In genomic region chr19:10655457-10656312, GRCh38 we compare ENCODE assay signal across 8 cellular contexts. TPM values are rescaled to one million over a fixed set of nuclear protein-coding genes. Genes with fewer than 3 reads are reported as not detected.
DNase-seq lines count a peak whose midpoint lies in the region; ATAC-seq, FAIRE-seq and TF ChIP-seq lines count a peak whose summit lies in the region.

No MANE protein-coding gene starts in this region.

- dilution Hi-C loops in keratinocyte (cut with MboI; ENCODE audit: extremely low pct_ligation_motif_present, low sequenced_read_pairs) = no loop called here

- H4K20me1 ChIP-seq in keratinocyte (ENCODE audit: control insufficient read depth, extremely low read depth, insufficient read depth, low read length) = peaks cover 45% of the 10 kb centered on the region

- intact Hi-C loops in adrenal gland (cut with DNase I) (loop anchor here in 1 of 2 donors (5.0 kb wide), 1 partner anchor 42 kb away; no protein-coding TSS in a partner anchor), posterior vena cava (cut with DNase I) (no loop called here)

- no peaks in the 10 kb centered on the region for H3K27me3 Mint-ChIP-seq in stimulated activated naive CD8-positive, alpha-beta T cell treated with anti-CD3 and anti-CD28 coated beads, Interleukin-15, amount 100 ng/mL, for 72 hours

- FAIRE-seq in keratinocyte (lab: Jason Lieb, UNC) = peak; percentile 39

- H3K4me1 ChIP-seq in adrenal gland (replicated peaks in 1 of 2) = peaks cover 43 to 69% of the 10 kb centered on the region in 2 donors
- H3K4me1 ChIP-seq in keratinocyte (ENCODE audit: control insufficient read depth, extremely low read depth, insufficient read depth, low read length) = peaks cover 33% of the 10 kb centered on the region

- DNase-seq in NCI-H82 (lab: John Stamatoyannopoulos, UW) (peak; percentile 60), NCI-H82 treated with DMSO at 0.1 percent for 48 hours (lab: John Stamatoyannopoulos, UW; ENCODE audit: unreplicated experiment) (no peak), MV-4-11 (lab: John Stamatoyannopoulos, UW) (peak; percentile 27), adrenal gland (peak in 6 of 7 donors; percentile 40 to 73 (median 60)), keratinocyte (ENCODE audit: low read depth, low spot score) (no peak), posterior vena cava (ENCODE audit: low spot score) (no peak)
- DNase-seq in stimulated activated naive CD8-positive, alpha-beta T cell treated with anti-CD3 and anti-CD28 coated beads, Interleukin-15, amount 100 ng/mL, for 72 hours = no peak

- H3K4me1 Mint-ChIP-seq in stimulated activated naive CD8-positive, alpha-beta T cell treated with anti-CD3 and anti-CD28 coated beads, Interleukin-15, amount 100 ng/mL, for 72 hours = peaks cover 66% of the 10 kb centered on the region

- H3K36me3 ChIP-seq in adrenal gland (replicated peaks in 1 of 2) (no peaks in the 10 kb centered on the region), keratinocyte (ENCODE audit: control insufficient read depth in 2 of 2, extremely low read depth in 1 of 2, insufficient read depth in 2 of 2, low read length in 2 of 2) (peaks cover 0 to 25% of the 10 kb centered on the region in 2 experiments)

- H3K4me3 ChIP-seq in adrenal gland (peak overlapping the region in 2 of 4 donors; percentile 94 to 99), keratinocyte (ENCODE audit: control insufficient read depth in 2 of 3, extremely low read depth in 1 of 3, insufficient read depth in 2 of 3, low read depth in 1 of 3, low read length in 3 of 3) (peak overlapping the region; percentile 89 to 95 (median 93))

- H2AFZ ChIP-seq in keratinocyte (ENCODE audit: control insufficient read depth, low read length) = no peak overlapping the region

- peak overlapping the region; percentile 98 to 99 for H3K27ac Mint-ChIP-seq in stimulated activated naive CD8-positive, alpha-beta T cell treated with anti-CD3 and anti-CD28 coated beads, Interleukin-15, amount 100 ng/mL, for 72 hours

- H3K79me2 ChIP-seq in keratinocyte (ENCODE audit: control insufficient read depth, insufficient read depth, low read length) = peaks cover 68% of the 10 kb centered on the region

- no peaks in the 10 kb centered on the region for H3K9me3 Mint-ChIP-seq in stimulated activated naive CD8-positive, alpha-beta T cell treated with anti-CD3 and anti-CD28 coated beads, Interleukin-15, amount 100 ng/mL, for 72 hours

- no peak for ATAC-seq in stimulated activated naive CD8-positive, alpha-beta T cell treated with anti-CD3 and anti-CD28 coated beads, Interleukin-15, amount 100 ng/mL, for 72 hours
- ATAC-seq in HG02571 (IDR thresholded peaks at IDR 0.05; ENCODE audit: unreplicated experiment) = no peak

- peak overlapping the region; percentile 100 for H3K4me2 ChIP-seq in keratinocyte (ENCODE audit: control insufficient read depth, extremely low read depth, insufficient read depth, low read depth, low read length)

- WGBS in adrenal gland, 4 donors = 4% methylated on average over 13 to 16 of the region's 16 CpGs

- H3K27me3 ChIP-seq in adrenal gland (no peaks in the 10 kb centered on the region), keratinocyte (ENCODE audit: control insufficient read depth, extremely low read depth, insufficient read depth, low read length) (no peaks in the 10 kb centered on the region)

- TF ChIP-seq POLR2A in adrenal gland (IDR thresholded peaks at IDR 0.05) = peak in 1 of 2 donors; percentile 37

- H3K9me3 ChIP-seq in adrenal gland (replicated peaks in 1 of 3) (no peaks in the 10 kb centered on the region), keratinocyte (ENCODE audit: control insufficient read depth, low read depth, low read length) (no peaks in the 10 kb centered on the region)

- TF ChIP-seq CTCF in adrenal gland (IDR thresholded peaks at IDR 0.05) (peak in 1 of 6 experiments; percentile 14), keratinocyte (optimal IDR thresholded peaks at IDR 0.05 in 1 of 3, IDR thresholded peaks at IDR 0.05 in 1 of 3, conservative IDR thresholded peaks at IDR 0.05 in 1 of 3; ENCODE audit: extremely low read depth in 1 of 3, insufficient read depth in 2 of 3, low read length in 3 of 3) (peak in 2 of 3 experiments; percentile 17 to 50)

- peak overlapping the region; percentile 100 for H3K9ac ChIP-seq in keratinocyte (ENCODE audit: control insufficient read depth, extremely low read depth, insufficient read depth, low read length)

- H3K4me3 Mint-ChIP-seq in stimulated activated naive CD8-positive, alpha-beta T cell treated with anti-CD3 and anti-CD28 coated beads, Interleukin-15, amount 100 ng/mL, for 72 hours = peak overlapping the region; percentile 86 to 96

- H3K27ac ChIP-seq in adrenal gland (peak overlapping the region; percentile 43 to 99 (median 98)), keratinocyte (ENCODE audit: control insufficient read depth, insufficient read depth, low read length) (peak overlapping the region; percentile 98)

- H3K9me1 ChIP-seq in keratinocyte (ENCODE audit: control insufficient read depth, extremely low read depth, insufficient read depth, low read length) = no peaks in the 10 kb centered on the region

RNA-seq across cellular contexts. Expression of gene ILF3, which starts 1.5 kb away (rescaled TPM):
- 100 to 1,000 TPM in 5 of 8 donors, 10 to 100 TPM in 3; 75.0 to 254 (median 145) TPM for total RNA-seq in adrenal gland
- polyA plus RNA-seq in adrenal gland = 100 to 1,000 TPM; 192 to 232 (median 219) TPM
- polyA plus RNA-seq in keratinocyte = 81.0 to 173 TPM (median 162 TPM) in 3 replicates
- 135 TPM for polyA plus RNA-seq in keratinocyte (2011; ENCODE audit: low read depth)
- 89.6 and 94.1 TPM in 2 replicates for polyA plus RNA-seq in keratinocyte (2011; cell fraction: cytosol; rRNA removed)
- polyA plus RNA-seq in keratinocyte (2011; cell fraction: nucleus; rRNA removed) = 267 and 278 TPM in 2 replicates
- 80.2 and 177 TPM in 2 replicates for polyA plus RNA-seq in keratinocyte (2012; ENCODE audit: low replicate concordance)
- 81.5 to 140 TPM (median 115 TPM) in 3 replicates for polyA minus RNA-seq in keratinocyte
- 85.0 TPM for polyA minus RNA-seq in keratinocyte (2011; cell fraction: cytosol; rRNA and poly(A)+ RNA removed)
- 71.8 and 99.7 TPM in 2 replicates for polyA minus RNA-seq in keratinocyte (2011; cell fraction: nucleus; rRNA and poly(A)+ RNA removed)
- 100 to 1,000 TPM; 139 to 154 TPM for total RNA-seq in posterior vena cava

RNA-seq across cellular contexts. Expression of gene SLC44A2, which starts 30.3 kb away (rescaled TPM):
- total RNA-seq in adrenal gland (100 to 1,000 TPM in 4 of 8 donors, 10 to 100 TPM in 4; 48.8 to 188 (median 100) TPM), posterior vena cava (100 to 1,000 TPM in 1 of 2 donors, 10 to 100 TPM in 1; 72.2 to 108 TPM)
- polyA plus RNA-seq in adrenal gland (10 to 100 TPM; 67.3 to 92.3 (median 68.1) TPM), keratinocyte (78.7 to 148 TPM (median 94.7 TPM) in 3 replicates)
- 78.0 TPM for polyA plus RNA-seq in keratinocyte (2011; ENCODE audit: low read depth)
- polyA plus RNA-seq in keratinocyte (2011; cell fraction: cytosol; rRNA removed) = 85.3 and 87.1 TPM in 2 replicates
- 182 and 185 TPM in 2 replicates for polyA plus RNA-seq in keratinocyte (2011; cell fraction: nucleus; rRNA removed)
- polyA plus RNA-seq in keratinocyte (2012; ENCODE audit: low replicate concordance) = 110 and 189 TPM in 2 replicates
- 141 to 357 TPM (median 142 TPM) in 3 replicates for polyA minus RNA-seq in keratinocyte
- polyA minus RNA-seq in keratinocyte (2011; cell fraction: cytosol; rRNA and poly(A)+ RNA removed) = 132 TPM
- 103 and 135 TPM in 2 replicates for polyA minus RNA-seq in keratinocyte (2011; cell fraction: nucleus; rRNA and poly(A)+ RNA removed)

RNA-seq across cellular contexts. Expression of gene QTRT1, which starts 45.6 kb away (rescaled TPM):
- total RNA-seq in adrenal gland (10 to 100 TPM; 16.4 to 82.7 (median 44.5) TPM), posterior vena cava (10 to 100 TPM; 24.9 to 27.6 TPM)
- polyA plus RNA-seq in adrenal gland (100 to 1,000 TPM in 2 of 3 donors, 1 to 10 TPM in 1; 8.1 to 466 (median 422) TPM), keratinocyte (25.9 to 34.6 TPM (median 31.3 TPM) in 3 replicates)
- polyA plus RNA-seq in keratinocyte (2011; ENCODE audit: low read depth) = 9.5 TPM
- 7.0 and 16.2 TPM in 2 replicates for polyA plus RNA-seq in keratinocyte (2011; cell fraction: cytosol; rRNA removed)
- polyA plus RNA-seq in keratinocyte (2011; cell fraction: nucleus; rRNA removed) = 98.0 and 109 TPM in 2 replicates
- 31.1 and 33.2 TPM in 2 replicates for polyA plus RNA-seq in keratinocyte (2012; ENCODE audit: low replicate concordance)
- polyA minus RNA-seq in keratinocyte = 9.4 to 20.9 TPM (median 12.9 TPM) in 3 replicates
- polyA minus RNA-seq in keratinocyte (2011; cell fraction: cytosol; rRNA and poly(A)+ RNA removed) = 17.1 TPM
- 10.2 and 12.4 TPM in 2 replicates for polyA minus RNA-seq in keratinocyte (2011; cell fraction: nucleus; rRNA and poly(A)+ RNA removed)

Comparison
In these comparisons a context has a peak if more than half of its experiments do, and no peak if none do; other contexts are left out.
1. DNase-seq: peak in NCI-H82 (single experiment), MV-4-11 (single experiment) and adrenal gland (6 of 7); none in NCI-H82 treated with DMSO at 0.1 percent for 48 hours (single experiment), keratinocyte (single experiment), stimulated activated naive CD8-positive, alpha-beta T cell treated with anti-CD3 and anti-CD28 coated beads, Interleukin-15, amount 100 ng/mL, for 72 hours (0 of 2) and posterior vena cava (single experiment).